ENCODE assay signal across 21 cellular contexts in the genomic region with DNA sequence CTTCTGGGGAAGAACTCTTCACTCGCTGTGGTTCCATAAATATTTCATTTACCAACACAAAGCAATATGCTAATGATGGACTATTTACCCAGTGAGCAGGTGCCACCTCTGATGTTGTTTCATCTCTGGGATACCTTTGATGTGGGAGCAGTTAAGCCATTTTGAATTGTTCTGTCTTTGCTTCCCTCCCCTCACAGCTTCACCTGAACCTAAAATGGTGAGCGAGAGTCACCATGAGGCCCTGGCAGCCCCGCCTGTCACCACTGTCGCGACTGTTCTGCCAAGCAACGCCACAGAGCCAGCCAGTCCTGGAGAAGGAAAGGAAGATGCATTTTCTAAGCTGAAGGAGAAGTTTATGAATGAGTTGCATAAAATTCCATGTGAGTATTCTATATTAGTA.
DNase-seq lines count a peak whose midpoint lies in the region; ATAC-seq and FAIRE-seq lines count a peak whose summit lies in the region.
"Had no signal": no experiment of that assay in that cellular context is flagged by ENCODE, and none has a peak within 500 bp of the region (broad histone marks: within the 10 kb centered on the region; RNA-seq: fewer than 3 reads in every experiment).

No MANE protein-coding gene starts in this region.

- no peak overlapping the region for H2AK5ac ChIP-seq in mesendoderm (ENCODE audit: low read length)

- no peak overlapping the region for H3K4me3 ChIP-seq in mesendoderm (ENCODE audit: low read length)
- H3K4me3 ChIP-seq: BLaER1, K562, SK-N-MC had no signal

- no CpG with 5 or more reads among the region's 6 CpGs for WGBS in mesendoderm (ENCODE audit: extremely low coverage, insufficient coverage, low lambda C conversion rate)

- H2BK120ac ChIP-seq in mesendoderm (ENCODE audit: low read depth, low read length): no peak overlapping the region

- DNase-seq in NCI-H2081 (lab: John Stamatoyannopoulos, UW): peak; percentile 17 to 62
- no peak for DNase-seq in NCI-H2081 treated with DMSO at 0.1 percent for 48 hours (lab: John Stamatoyannopoulos, UW)
- DNase-seq in ELF-1 (ENCODE audit: low read depth, low spot score): peak; percentile 6
- peak; percentile 77 for DNase-seq in NCI-H510A (lab: John Stamatoyannopoulos, UW)
- peak; percentile 7 for DNase-seq in mesendoderm
- DNase-seq in activated CD4-positive, alpha-beta T cell treated with anti-CD3 and anti-CD28 coated beads for 1 hour: no peak
- DNase-seq in RCC 7860 (ENCODE audit: low spot score): no peak
- DNase-seq: CD8-positive, alpha-beta memory T cell; DMS 273 treated with DMSO at 0.1 percent for 48 hours; HCEC 1CT; MV-4-11; NCI-H1694 treated with DMSO at 0.1 percent for 48 hours; NCI-H226; Right ventricle myocardium superior; T-cell; T1000 had no signal

- no peak overlapping the region for H4K5ac ChIP-seq in mesendoderm (ENCODE audit: low read length)

- no peak overlapping the region for H3K4me2 ChIP-seq in mesendoderm (ENCODE audit: low read length)
- H3K4me2 ChIP-seq: BLaER1 had no signal

- no peak overlapping the region for H3K56ac ChIP-seq in mesendoderm (ENCODE audit: low read length)

- no peak overlapping the region for H2BK15ac ChIP-seq in mesendoderm (replicated peaks; ENCODE audit: low read depth)

- no peak overlapping the region for H3K27ac ChIP-seq in mesendoderm (ENCODE audit: low read depth, low read length)
- H3K27ac ChIP-seq: BLaER1, SK-N-MC had no signal

- no peak overlapping the region for H3K9ac ChIP-seq in mesendoderm (ENCODE audit: low read length)
- H3K9ac ChIP-seq: BLaER1 had no signal

- no peak overlapping the region for H4K8ac ChIP-seq in mesendoderm (ENCODE audit: low read depth, low read length)

- H3K79me2 ChIP-seq in mesendoderm (ENCODE audit: control insufficient read depth, insufficient read depth, low read length): no peaks in the 10 kb centered on the region

- no peak overlapping the region for H2BK5ac ChIP-seq in mesendoderm (ENCODE audit: low read length)

- H3K36me3 ChIP-seq in mesendoderm (ENCODE audit: control insufficient read depth, insufficient read depth, low read length): no peaks in the 10 kb centered on the region

- no peak for ATAC-seq in HG03469 (IDR thresholded peaks at IDR 0.05; ENCODE audit: unreplicated experiment)
- ATAC-seq: K562, Panc1, T-cell had no signal

- no peaks in the 10 kb centered on the region for H3K79me1 ChIP-seq in mesendoderm (ENCODE audit: low read length)

- no peaks in the 10 kb centered on the region for H3K4me1 ChIP-seq in mesendoderm (ENCODE audit: control insufficient read depth, low read depth, low read length)

- no peaks in the 10 kb centered on the region for H3K27me3 ChIP-seq in mesendoderm (ENCODE audit: insufficient read depth, low read length, poor library complexity)
- H3K27me3 ChIP-seq: BLaER1 had no signal

- no peak for FAIRE-seq in RCC 7860 (lab: Jason Lieb, UNC)
- FAIRE-seq: K562 had no signal

- no peak overlapping the region for H3K18ac ChIP-seq in mesendoderm (ENCODE audit: low read length)

- no peak overlapping the region for H3K4ac ChIP-seq in mesendoderm (ENCODE audit: low read depth, low read length)

- H3K23ac ChIP-seq in mesendoderm (ENCODE audit: low read length): no peak overlapping the region

Comparison
In these comparisons a context has a peak if more than half of its experiments do, and no peak if none do; other contexts are left out.
1. DNase-seq: peak in NCI-H2081 (2 of 2), ELF-1 (single experiment), NCI-H510A (single experiment) and mesendoderm (single experiment); none in NCI-H2081 treated with DMSO at 0.1 percent for 48 hours (single experiment), activated CD4-positive, alpha-beta T cell treated with anti-CD3 and anti-CD28 coated beads for 1 hour (single experiment) and RCC 7860 (single experiment).